Comparison of ENCODE assay signal across 16 cellular contexts in the genomic region with DNA sequence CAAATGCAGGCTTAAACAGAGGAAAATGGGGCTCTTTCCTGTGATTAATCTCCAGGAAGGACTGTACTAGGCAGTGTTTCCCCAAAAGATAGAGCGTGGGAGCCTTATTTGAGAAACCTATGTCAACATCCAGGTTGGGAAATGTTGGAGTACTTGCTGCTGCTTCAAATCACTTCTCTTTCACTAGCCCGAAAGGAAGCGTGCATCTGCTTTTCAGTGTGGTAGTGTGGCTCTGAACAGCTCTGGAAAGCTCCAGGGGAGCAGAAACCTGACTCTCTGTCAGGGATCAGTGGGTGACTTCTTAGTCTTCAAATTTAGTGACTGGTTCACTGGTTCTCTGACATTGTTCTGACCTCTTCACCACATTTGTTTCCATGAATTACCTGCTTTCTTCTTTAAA. TPM values are rescaled to one million over a fixed set of nuclear protein-coding genes. Genes with fewer than 3 reads are reported as not detected.
DNase-seq lines count a peak whose midpoint lies in the region; ATAC-seq and TF ChIP-seq lines count a peak whose summit lies in the region.
"Had no signal": no experiment of that assay in that cellular context is flagged by ENCODE, and none has a peak within 500 bp of the region (broad histone marks: within the 10 kb centered on the region; RNA-seq: fewer than 3 reads in every experiment).

No MANE protein-coding gene starts in this region.

- DNase-seq in NCI-H2107 (lab: John Stamatoyannopoulos, UW) (peak; percentile 20), cardiac fibroblast (ENCODE audit: low read depth in 2 of 2) (peak; percentile 18 to 30), kidney tubule cell (ENCODE audit: low spot score) (peak; percentile 50), stomach (no peak)
- no peak for DNase-seq in activated CD4-positive, CD25-positive, alpha-beta regulatory T cell (lab: John Stamatoyannopoulos, UW)
- DNase-seq: activated CD4-positive, alpha-beta T cell treated with anti-CD3 and anti-CD28 coated beads, Interleukin-2, amount 50 U/mL, for 4 hours; activated gamma-delta T cell treated with Interleukin-2 at 50 U/mL for 16 hours; naive thymus-derived CD4-positive, alpha-beta T cell; NCI-H1048; NCI-H524; RPMI8226 had no signal

- no peaks in the 10 kb centered on the region for H3K27me3 ChIP-seq in stomach

- no peak for ATAC-seq in GM19452 (IDR thresholded peaks at IDR 0.05; ENCODE audit: unreplicated experiment)
- no peak for ATAC-seq in GM18870 (IDR thresholded peaks at IDR 0.05; ENCODE audit: unreplicated experiment)
- ATAC-seq: esophagus mucosa; HepG2; naive thymus-derived CD4-positive, alpha-beta T cell; sciatic nerve had no signal

- H3K4me1 ChIP-seq in stomach: peaks cover 16 to 58% (median 35%) of the 10 kb centered on the region in 4 donors

- no peak for TF ChIP-seq POLR2A in stomach (IDR thresholded peaks at IDR 0.05)

- intact Hi-C loops in stomach (cut with DNase I; ENCODE audit: low total_unique reads): no loop called here

- H3K4me3 ChIP-seq in cardiac fibroblast (replicated peaks in 1 of 2; ENCODE audit: low read depth in 2 of 2, low read length in 2 of 2): no peak overlapping the region
- H3K4me3 ChIP-seq in stomach: no peak overlapping the region

- 30 to 68% (median 40%) methylated on average over 3 of the region's 3 CpGs for WGBS in stomach, 5 donors

- no peaks in the 10 kb centered on the region for H3K9me3 ChIP-seq in stomach

- no peak for TF ChIP-seq EP300 in stomach (IDR thresholded peaks at IDR 0.05)

- H3K27ac ChIP-seq in stomach: peak overlapping the region; percentile 69 to 85 (median 79)

- H3K36me3 ChIP-seq in stomach: no peaks in the 10 kb centered on the region

- TF ChIP-seq CTCF in cardiac fibroblast (IDR thresholded peaks at IDR 0.05; ENCODE audit: low read depth, low read length) (no peak), stomach (IDR thresholded peaks at IDR 0.05) (no peak)

RNA-seq across cellular contexts. Expression of gene DLG3, which starts 36.8 kb away (rescaled TPM):
- 10 to 100 TPM; 11.7 to 44.8 (median 24.3) TPM for total RNA-seq in stomach
- polyA plus RNA-seq in stomach: 10 to 100 TPM; 15.9 to 25.1 (median 17.7) TPM

RNA-seq across cellular contexts. Expression of gene GDPD2, which starts 58.3 kb away (rescaled TPM):
- total RNA-seq in stomach: 10 to 100 TPM in 1 of 5 donors, 1 to 10 TPM in 1, not detected in 3; 1.3 to 18.2 TPM
- under 1 TPM in 1 of 3 donors, not detected in 2; 0.18 TPM for polyA plus RNA-seq in stomach
- polyA plus RNA-seq: naive thymus-derived CD4-positive, alpha-beta T cell had no signal

Comparison
In these comparisons a context has a peak if more than half of its experiments do, and no peak if none do; other contexts are left out.
1. DNase-seq: peak in NCI-H2107 (single experiment), cardiac fibroblast (2 of 2) and kidney tubule cell (single experiment); none in stomach (single experiment) and activated CD4-positive, CD25-positive, alpha-beta regulatory T cell (0 of 4).